ENCODE assay signal across 12 cellular contexts in the genomic region with DNA sequence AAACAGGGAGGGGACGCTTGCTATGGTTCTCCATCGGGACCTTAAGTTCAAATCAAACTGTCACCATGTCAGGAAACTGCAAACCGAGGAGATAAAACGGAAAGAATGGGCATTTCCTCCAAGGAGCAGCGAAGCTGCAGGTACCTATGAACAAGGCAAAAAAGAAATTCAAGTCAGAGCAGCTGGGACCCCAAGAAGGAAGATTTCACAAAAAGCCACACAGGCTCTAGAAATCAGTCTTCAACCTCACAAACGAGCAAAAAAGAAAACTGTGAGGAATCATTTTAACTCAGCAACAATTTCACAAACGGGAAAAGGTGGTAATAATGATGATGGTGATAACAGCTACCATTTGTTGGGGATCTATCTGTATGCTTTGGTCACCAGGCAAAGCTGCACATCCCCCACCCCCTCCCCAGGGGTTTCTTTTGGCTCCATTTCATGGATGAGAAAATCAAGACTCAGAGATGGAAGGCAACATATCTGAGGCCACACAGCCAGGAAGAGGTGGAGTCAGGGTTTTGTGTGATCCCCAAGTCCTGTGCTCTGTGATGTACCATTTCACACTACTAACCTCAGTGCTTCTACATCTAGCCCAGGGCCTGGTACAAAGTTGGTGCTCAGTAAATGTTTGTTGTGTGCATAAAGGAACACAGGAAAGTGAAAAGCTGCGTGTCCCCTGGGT.
A peak's percentile ranks its signal among the peaks of the same experiment; 100 is the strongest.
DNase-seq lines count a peak whose midpoint lies in the region; ATAC-seq and TF ChIP-seq lines count a peak whose summit lies in the region.
"Had no signal": no experiment of that assay in that cellular context is flagged by ENCODE, and none has a peak within 500 bp of the region (broad histone marks: within the 10 kb centered on the region; RNA-seq: fewer than 3 reads in every experiment).

No MANE protein-coding gene starts in this region.

- H3K27me3 ChIP-seq in WERI-Rb-1 (ENCODE audit: insufficient read depth, low read depth, severe bottlenecking) = no peaks in the 10 kb centered on the region
- no peaks in the 10 kb centered on the region for H3K27me3 ChIP-seq in gastroesophageal sphincter
- H3K27me3 ChIP-seq: brain microvascular endothelial cell had no signal

- H3K36me3 ChIP-seq in WERI-Rb-1 (peaks cover 46% of the 10 kb centered on the region), gastroesophageal sphincter (no peaks in the 10 kb centered on the region)
- H3K36me3 ChIP-seq: brain microvascular endothelial cell had no signal

- ATAC-seq in gastroesophageal sphincter = no peak
- ATAC-seq in stimulated activated naive B cell treated with anti-CD40 and anti-IgM and Interleukin-4, amounts not matched to agents 10 μg/mL and 1 μg/mL and 100 μg/mL, for 72 hours (replicated peaks) = no peak
- ATAC-seq in GM21529 (IDR thresholded peaks at IDR 0.05; ENCODE audit: unreplicated experiment) = no peak

- no peak for TF ChIP-seq POLR2A in gastroesophageal sphincter (IDR thresholded peaks at IDR 0.05)

- H3K4me3 ChIP-seq in WERI-Rb-1 (ENCODE audit: low read depth, low read length) (no peak overlapping the region), gastroesophageal sphincter (no peak overlapping the region)

- H3K27ac ChIP-seq in WERI-Rb-1 (peak overlapping the region; percentile 88), gastroesophageal sphincter (peak overlapping the region in 3 of 4 donors; percentile 29 to 57 (median 41))
- H3K27ac ChIP-seq: brain microvascular endothelial cell had no signal

- H3K9me3 Mint-ChIP-seq in stimulated activated naive B cell treated with anti-CD40 and anti-IgM and Interleukin-4, amounts not matched to agents 10 μg/mL and 1 μg/mL and 100 μg/mL, for 72 hours = peaks cover 0 to 1% of the 10 kb centered on the region in 2 donors

- TF ChIP-seq CTCF in WERI-Rb-1 (IDR thresholded peaks at IDR 0.05; ENCODE audit: low read depth, low read length) = no peak
- TF ChIP-seq CTCF in gastroesophageal sphincter (IDR thresholded peaks at IDR 0.05) = no peak

- H3K27ac Mint-ChIP-seq in stimulated activated naive B cell treated with anti-CD40 and anti-IgM and Interleukin-4, amounts not matched to agents 10 μg/mL and 1 μg/mL and 100 μg/mL, for 72 hours = peak overlapping the region; percentile 14

- H3K4me1 ChIP-seq in gastroesophageal sphincter = peaks cover 0 to 95% (median 84%) of the 10 kb centered on the region in 3 donors

- DNase-seq in activated T-cell treated with anti-CD3 and anti-CD28 coated beads, Interleukin-2, amount 50 U/mL, for 48 hours = peak; percentile 57 to 58
- DNase-seq in activated T-cell treated with anti-CD3 and anti-CD28 coated beads for 4 hours (no peak), WERI-Rb-1 (no peak), NCI-H2227 (lab: John Stamatoyannopoulos, UW; ENCODE audit: unreplicated experiment) (no peak), iPS-NIHi11 (ENCODE audit: low spot score) (no peak)
- DNase-seq in stimulated activated naive B cell treated with anti-CD40 and anti-IgM and Interleukin-4, amounts not matched to agents 10 μg/mL and 1 μg/mL and 100 μg/mL, for 72 hours = no peak
- DNase-seq: ACHN, brain microvascular endothelial cell, HCEC 1CT, NCI-H2227 treated with DMSO at 0.1 percent for 48 hours had no signal

- TF ChIP-seq EP300 in gastroesophageal sphincter (IDR thresholded peaks at IDR 0.05) = no peak

- H3K4me1 Mint-ChIP-seq in stimulated activated naive B cell treated with anti-CD40 and anti-IgM and Interleukin-4, amounts not matched to agents 10 μg/mL and 1 μg/mL and 100 μg/mL, for 72 hours = peaks cover 83 to 95% of the 10 kb centered on the region in 2 donors

- H3K4me3 Mint-ChIP-seq in stimulated activated naive B cell treated with anti-CD40 and anti-IgM and Interleukin-4, amounts not matched to agents 10 μg/mL and 1 μg/mL and 100 μg/mL, for 72 hours = no peak overlapping the region

- 54 to 73% methylated on average over 7 of the region's 8 CpGs for WGBS in gastroesophageal sphincter (ENCODE audit: low coverage in 1 of 2), 2 donors

- no peaks in the 10 kb centered on the region for H3K27me3 Mint-ChIP-seq in stimulated activated naive B cell treated with anti-CD40 and anti-IgM and Interleukin-4, amounts not matched to agents 10 μg/mL and 1 μg/mL and 100 μg/mL, for 72 hours

- peaks cover 6 to 52% of the 10 kb centered on the region in 2 donors for H3K36me3 Mint-ChIP-seq in stimulated activated naive B cell treated with anti-CD40 and anti-IgM and Interleukin-4, amounts not matched to agents 10 μg/mL and 1 μg/mL and 100 μg/mL, for 72 hours

- no peaks in the 10 kb centered on the region for H3K9me3 ChIP-seq in WERI-Rb-1 (ENCODE audit: severe bottlenecking)
- no peaks in the 10 kb centered on the region for H3K9me3 ChIP-seq in gastroesophageal sphincter

Comparison
In these comparisons a context has a peak if more than half of its experiments do, and no peak if none do; other contexts are left out.
1. DNase-seq: peak in activated T-cell treated with anti-CD3 and anti-CD28 coated beads, Interleukin-2, amount 50 U/mL, for 48 hours (2 of 2); none in activated T-cell treated with anti-CD3 and anti-CD28 coated beads for 4 hours (single experiment), WERI-Rb-1 (single experiment), stimulated activated naive B cell treated with anti-CD40 and anti-IgM and Interleukin-4, amounts not matched to agents 10 μg/mL and 1 μg/mL and 100 μg/mL, for 72 hours (single experiment), NCI-H2227 (single experiment) and iPS-NIHi11 (single experiment).